In the genomic region with DNA sequence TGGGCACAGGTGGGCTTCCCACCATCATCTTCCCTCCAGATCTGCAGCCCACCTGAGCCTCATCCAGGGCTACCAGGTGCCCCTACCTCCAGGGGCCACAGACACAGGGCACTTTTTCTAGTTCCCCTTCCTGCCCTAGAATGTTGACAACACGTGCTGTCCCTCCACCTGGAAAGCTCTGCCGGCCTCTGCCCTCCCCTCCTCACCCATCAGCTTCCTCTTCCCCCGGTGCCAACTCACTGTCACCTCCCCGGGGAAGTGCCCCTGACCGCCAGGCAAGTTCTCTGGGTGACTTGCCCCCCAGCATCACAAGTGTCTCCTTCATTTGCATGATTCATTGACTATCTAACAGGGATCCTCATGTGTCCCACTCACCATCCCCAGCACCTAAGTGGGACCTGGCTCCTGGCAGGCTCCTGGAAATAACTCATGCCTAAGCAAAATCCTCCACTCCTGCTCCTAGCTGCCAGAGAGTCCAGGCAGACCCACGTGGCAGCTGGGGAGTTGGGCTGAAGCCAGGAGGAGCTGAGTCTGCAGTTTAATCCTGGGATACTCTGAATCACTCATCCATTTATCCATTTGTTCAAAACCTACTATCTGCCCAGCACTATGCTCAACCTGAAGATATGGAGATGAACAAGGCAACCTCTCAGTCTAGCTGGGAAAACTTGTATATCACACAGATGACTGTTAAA, we compare ENCODE assay signal across 1 cellular context.
TF ChIP-seq lines count a peak whose summit lies in the region.

No MANE protein-coding gene starts in this region.

TF ChIP-seq in WTC11, 78 proteins besides CTCF, POLR2A, EP300 and RAD21 (continued from another document):
- TF ChIP-seq, protein P1, sequence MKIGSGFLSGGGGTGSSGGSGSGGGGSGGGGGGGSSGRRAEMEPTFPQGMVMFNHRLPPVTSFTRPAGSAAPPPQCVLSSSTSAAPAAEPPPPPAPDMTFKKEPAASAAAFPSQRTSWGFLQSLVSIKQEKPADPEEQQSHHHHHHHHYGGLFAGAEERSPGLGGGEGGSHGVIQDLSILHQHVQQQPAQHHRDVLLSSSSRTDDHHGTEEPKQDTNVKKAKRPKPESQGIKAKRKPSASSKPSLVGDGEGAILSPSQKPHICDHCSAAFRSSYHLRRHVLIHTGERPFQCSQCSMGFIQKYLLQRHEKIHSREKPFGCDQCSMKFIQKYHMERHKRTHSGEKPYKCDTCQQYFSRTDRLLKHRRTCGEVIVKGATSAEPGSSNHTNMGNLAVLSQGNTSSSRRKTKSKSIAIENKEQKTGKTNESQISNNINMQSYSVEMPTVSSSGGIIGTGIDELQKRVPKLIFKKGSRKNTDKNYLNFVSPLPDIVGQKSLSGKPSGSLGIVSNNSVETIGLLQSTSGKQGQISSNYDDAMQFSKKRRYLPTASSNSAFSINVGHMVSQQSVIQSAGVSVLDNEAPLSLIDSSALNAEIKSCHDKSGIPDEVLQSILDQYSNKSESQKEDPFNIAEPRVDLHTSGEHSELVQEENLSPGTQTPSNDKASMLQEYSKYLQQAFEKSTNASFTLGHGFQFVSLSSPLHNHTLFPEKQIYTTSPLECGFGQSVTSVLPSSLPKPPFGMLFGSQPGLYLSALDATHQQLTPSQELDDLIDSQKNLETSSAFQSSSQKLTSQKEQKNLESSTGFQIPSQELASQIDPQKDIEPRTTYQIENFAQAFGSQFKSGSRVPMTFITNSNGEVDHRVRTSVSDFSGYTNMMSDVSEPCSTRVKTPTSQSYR (CRISPR knock-in tag; IDR thresholded peaks at IDR 0.05) = no peak
- TF ChIP-seq, protein P2, sequence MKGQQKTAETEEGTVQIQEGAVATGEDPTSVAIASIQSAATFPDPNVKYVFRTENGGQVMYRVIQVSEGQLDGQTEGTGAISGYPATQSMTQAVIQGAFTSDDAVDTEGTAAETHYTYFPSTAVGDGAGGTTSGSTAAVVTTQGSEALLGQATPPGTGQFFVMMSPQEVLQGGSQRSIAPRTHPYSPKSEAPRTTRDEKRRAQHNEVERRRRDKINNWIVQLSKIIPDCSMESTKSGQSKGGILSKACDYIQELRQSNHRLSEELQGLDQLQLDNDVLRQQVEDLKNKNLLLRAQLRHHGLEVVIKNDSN (CRISPR knock-in tag; IDR thresholded peaks at IDR 0.05) = no peak
- TF ChIP-seq, protein P3, sequence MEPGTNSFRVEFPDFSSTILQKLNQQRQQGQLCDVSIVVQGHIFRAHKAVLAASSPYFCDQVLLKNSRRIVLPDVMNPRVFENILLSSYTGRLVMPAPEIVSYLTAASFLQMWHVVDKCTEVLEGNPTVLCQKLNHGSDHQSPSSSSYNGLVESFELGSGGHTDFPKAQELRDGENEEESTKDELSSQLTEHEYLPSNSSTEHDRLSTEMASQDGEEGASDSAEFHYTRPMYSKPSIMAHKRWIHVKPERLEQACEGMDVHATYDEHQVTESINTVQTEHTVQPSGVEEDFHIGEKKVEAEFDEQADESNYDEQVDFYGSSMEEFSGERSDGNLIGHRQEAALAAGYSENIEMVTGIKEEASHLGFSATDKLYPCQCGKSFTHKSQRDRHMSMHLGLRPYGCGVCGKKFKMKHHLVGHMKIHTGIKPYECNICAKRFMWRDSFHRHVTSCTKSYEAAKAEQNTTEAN (CRISPR knock-in tag; IDR thresholded peaks at IDR 0.05) = no peak
- no peak for TF ChIP-seq PRRX2 (CRISPR knock-in tag; IDR thresholded peaks at IDR 0.05)
- TF ChIP-seq TP53 (CRISPR knock-in tag; IDR thresholded peaks at IDR 0.05) = no peak
- no peak for TF ChIP-seq ESRRA (CRISPR knock-in tag; IDR thresholded peaks at IDR 0.05; ENCODE audit: borderline replicate concordance)
